ENCODE assay signal across 8 cellular contexts in the genomic region with DNA sequence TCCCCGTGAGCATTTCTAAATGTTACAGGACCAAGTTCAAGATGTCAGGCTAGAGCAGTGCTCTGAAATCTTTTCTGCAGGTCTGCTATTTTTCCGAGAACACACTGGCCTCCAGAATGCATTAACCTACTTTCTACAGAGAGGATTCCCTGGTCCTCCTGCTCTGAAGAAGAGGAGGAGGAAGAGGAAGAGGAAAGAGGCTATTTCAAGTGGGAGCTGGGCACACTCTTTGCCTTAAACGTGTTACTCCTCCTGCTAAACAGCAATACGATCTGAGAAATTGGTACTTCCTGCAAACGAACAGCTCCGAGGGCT.
DNase-seq lines count a peak whose midpoint lies in the region; ATAC-seq, FAIRE-seq and TF ChIP-seq lines count a peak whose summit lies in the region.

No MANE protein-coding gene starts in this region.

- H3K9me1 ChIP-seq in K562 (ENCODE audit: control insufficient read depth, insufficient read depth, low read length): no peaks in the 10 kb centered on the region

- peaks cover 30% of the 10 kb centered on the region for H3K27me3 Mint-ChIP-seq in memory B cell

- POLR2A ChIA-PET in K562 (lab: Yijun Ruan, JAX): interaction anchor here (0.8 to 1.4 kb wide), 2 partner anchors 10 to 12 kb away, joined by 5 to 6 read pairs; no protein-coding TSS in a partner anchor

- in situ Hi-C loops in K562 (cut with MboI): no loop called here

- H2AFZ ChIP-seq in K562 (ENCODE audit: low read depth, low read length): 0 out of 2 replicates have a peak overlapping the region, but pooled peaks have one; percentile 23

- peaks cover 22% of the 10 kb centered on the region for H3K27me3 ChIP-seq in cardiac muscle cell
- H3K27me3 ChIP-seq in K562 (ENCODE audit: control insufficient read depth in 2 of 2, insufficient read depth in 2 of 2, low read length in 2 of 2): peaks cover 35 to 37% of the 10 kb centered on the region in 2 experiments
- peaks cover 18% of the 10 kb centered on the region for H3K27me3 ChIP-seq in colonic mucosa

- intact Hi-C loops in cardiac septum (cut with DNase I): no loop called here
- intact Hi-C loops in K562 (cut with micrococcal nuclease): no loop called here
- intact Hi-C loops in colonic mucosa (cut with DNase I): no loop called here

- H3K9me3 Mint-ChIP-seq in memory B cell: no peaks in the 10 kb centered on the region

- H3K4me1 ChIP-seq in cardiac muscle cell (ENCODE audit: low read depth) (no peaks in the 10 kb centered on the region), K562 (replicated peaks in 1 of 2; ENCODE audit: control insufficient read depth in 2 of 2, insufficient read depth in 2 of 2, low read length in 2 of 2) (no peaks in the 10 kb centered on the region), urinary bladder (ENCODE audit: insufficient read depth) (no peaks in the 10 kb centered on the region), colonic mucosa (no peaks in the 10 kb centered on the region)

- no TSS peak for BruUV-seq in K562 (replicated peaks; lab: Mats Ljungman, UMichigan)

- H3K36me3 ChIP-seq in cardiac muscle cell (no peaks in the 10 kb centered on the region), K562 (ENCODE audit: control insufficient read depth, insufficient read depth, low read length) (no peaks in the 10 kb centered on the region), urinary bladder (ENCODE audit: insufficient read depth) (no peaks in the 10 kb centered on the region), colonic mucosa (no peaks in the 10 kb centered on the region)

- H3K4me3 Mint-ChIP-seq in memory B cell: peak overlapping the region; percentile 83

- no peak for TF ChIP-seq POLR2A in K562 (conservative IDR thresholded peaks at IDR 0.05)

- DNase-seq in cardiac muscle cell (ENCODE audit: low read depth in 1 of 2, low spot score in 1 of 2) (no peak), cardiac septum (ENCODE audit: low spot score) (no peak), K562 (ENCODE audit: extremely low read depth in 1 of 4, low spot score in 3 of 4) (no peak), memory B cell (ENCODE audit: low spot score in 2 of 2) (no peak), colonic mucosa (no peak), SW 1271 (lab: John Stamatoyannopoulos, UW) (no peak)

- no peaks in the 10 kb centered on the region for H3K9me3 ChIP-seq in cardiac muscle cell (ENCODE audit: low read depth)
- H3K9me3 ChIP-seq in K562 (replicated peaks; ENCODE audit: control insufficient read depth, insufficient read depth, low read depth, low read length): no peaks in the 10 kb centered on the region
- no peaks in the 10 kb centered on the region for H3K9me3 ChIP-seq in colonic mucosa

- peaks cover 11% of the 10 kb centered on the region for H3K4me1 Mint-ChIP-seq in memory B cell

- H3K9ac ChIP-seq in K562 (ENCODE audit: insufficient read depth in 1 of 2, low read depth in 2 of 2, low read length in 2 of 2): no peak overlapping the region
- no peak overlapping the region for H3K9ac ChIP-seq in colonic mucosa (ENCODE audit: low read depth in 2 of 2, low read length in 2 of 2)

- ATAC-seq in K562 (no peak), memory B cell (ENCODE audit: low read depth) (peak; percentile 59), GM21381 (IDR thresholded peaks at IDR 0.05; ENCODE audit: unreplicated experiment) (no peak)

- no peak overlapping the region for H3K27ac Mint-ChIP-seq in memory B cell

- TF ChIP-seq CTCF in cardiac muscle cell (IDR thresholded peaks at IDR 0.05; ENCODE audit: low read depth, low read length) (no peak), K562 (IDR thresholded peaks at IDR 0.05 in 2 of 3, conservative IDR thresholded peaks at IDR 0.05 in 1 of 3; ENCODE audit: insufficient read depth in 2 of 3, low read depth in 1 of 3, low read length in 3 of 3) (no peak), colonic mucosa (IDR thresholded peaks at IDR 0.05) (no peak)

- no peak for TF ChIP-seq EP300 in K562 (IDR thresholded peaks at IDR 0.05; ENCODE audit: low read length)

- CTCF ChIA-PET in K562 (lab: Yijun Ruan, JAX; ENCODE audit: low intra/inter-chr PET ratio): no interaction called here

- no peaks in the 10 kb centered on the region for H3K36me3 Mint-ChIP-seq in memory B cell

- H3K4me3 ChIP-seq in cardiac muscle cell: peak overlapping the region; percentile 35
- H3K4me3 ChIP-seq in K562: no peak overlapping the region
- H3K4me3 ChIP-seq in urinary bladder (ENCODE audit: low read depth, low read length): peak overlapping the region; percentile 36
- no peak overlapping the region for H3K4me3 ChIP-seq in colonic mucosa

- no peak for TF ChIP-seq RAD21 in K562 (CRISPR knock-in tag; conservative IDR thresholded peaks at IDR 0.05 in 1 of 2, IDR thresholded peaks at IDR 0.05 in 1 of 2)

- H3K79me2 ChIP-seq in K562 (ENCODE audit: control insufficient read depth, insufficient read depth, low read length): no peaks in the 10 kb centered on the region

- WGBS in K562 (ENCODE audit: insufficient coverage, low coverage, missing lambda C conversion rate): 0% methylated on average over 6 of the region's 6 CpGs
- WGBS in urinary bladder: 2% methylated on average over 6 of the region's 6 CpGs

- H4K20me1 ChIP-seq in K562 (replicated peaks; ENCODE audit: control insufficient read depth, insufficient read depth, low read length): peaks cover 4% of the 10 kb centered on the region; the same call in 1 of the 2 replicates

- FAIRE-seq in K562 (lab: Jason Lieb, UNC): no peak

- H3K27ac ChIP-seq in cardiac muscle cell (no peak overlapping the region), K562 (ENCODE audit: extremely low read depth, low read depth, low read length) (no peak overlapping the region), urinary bladder (ENCODE audit: low read depth) (no peak overlapping the region), colonic mucosa (no peak overlapping the region)

- H3K4me2 ChIP-seq in K562 (ENCODE audit: insufficient read depth, low read length): peak overlapping the region; percentile 17; the same call in 1 of the 2 replicates

TF ChIP-seq in K562, 482 proteins besides CTCF, POLR2A, EP300 and RAD21 (continues in another document):
- TF ChIP-seq ZFPM2 (CRISPR knock-in tag; IDR thresholded peaks at IDR 0.05) (no peak), PHB2 (IDR thresholded peaks at IDR 0.05; ENCODE audit: low read depth) (no peak), CBX2 (IDR thresholded peaks at IDR 0.05; ENCODE audit: insufficient read depth, low read length, poor library complexity, severe bottlenecking) (no peak), ZZZ3 (IDR thresholded peaks at IDR 0.05) (no peak), ZNF445 (CRISPR knock-in tag; IDR thresholded peaks at IDR 0.05; ENCODE audit: low read depth) (no peak), STAT5B (CRISPR knock-in tag; IDR thresholded peaks at IDR 0.05) (no peak), ETS2 (tag; IDR thresholded peaks at IDR 0.05; ENCODE audit: borderline replicate concordance, poor library complexity, severe bottlenecking) (no peak), RBM14 (IDR thresholded peaks at IDR 0.05; ENCODE audit: borderline replicate concordance, insufficient read depth, low read depth, low read length) (no peak), ZNF197 (CRISPR knock-in tag; IDR thresholded peaks at IDR 0.05; ENCODE audit: low read depth) (no peak), ZNF384 (IDR thresholded peaks at IDR 0.05; ENCODE audit: low read depth, low read length) (no peak), RBM39 (optimal IDR thresholded peaks at IDR 0.05; ENCODE audit: low read depth, low read length) (no peak), SMARCA4 (IDR thresholded peaks at IDR 0.05) (no peak), ARNT (IDR thresholded peaks at IDR 0.05) (no peak), FOXP1 (CRISPR knock-in tag; IDR thresholded peaks at IDR 0.05) (no peak)
- TF ChIP-seq, protein P1, sequence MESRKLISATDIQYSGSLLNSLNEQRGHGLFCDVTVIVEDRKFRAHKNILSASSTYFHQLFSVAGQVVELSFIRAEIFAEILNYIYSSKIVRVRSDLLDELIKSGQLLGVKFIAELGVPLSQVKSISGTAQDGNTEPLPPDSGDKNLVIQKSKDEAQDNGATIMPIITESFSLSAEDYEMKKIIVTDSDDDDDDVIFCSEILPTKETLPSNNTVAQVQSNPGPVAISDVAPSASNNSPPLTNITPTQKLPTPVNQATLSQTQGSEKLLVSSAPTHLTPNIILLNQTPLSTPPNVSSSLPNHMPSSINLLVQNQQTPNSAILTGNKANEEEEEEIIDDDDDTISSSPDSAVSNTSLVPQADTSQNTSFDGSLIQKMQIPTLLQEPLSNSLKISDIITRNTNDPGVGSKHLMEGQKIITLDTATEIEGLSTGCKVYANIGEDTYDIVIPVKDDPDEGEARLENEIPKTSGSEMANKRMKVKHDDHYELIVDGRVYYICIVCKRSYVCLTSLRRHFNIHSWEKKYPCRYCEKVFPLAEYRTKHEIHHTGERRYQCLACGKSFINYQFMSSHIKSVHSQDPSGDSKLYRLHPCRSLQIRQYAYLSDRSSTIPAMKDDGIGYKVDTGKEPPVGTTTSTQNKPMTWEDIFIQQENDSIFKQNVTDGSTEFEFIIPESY (CRISPR knock-in tag; IDR thresholded peaks at IDR 0.05): no peak
- TF ChIP-seq, protein P2, sequence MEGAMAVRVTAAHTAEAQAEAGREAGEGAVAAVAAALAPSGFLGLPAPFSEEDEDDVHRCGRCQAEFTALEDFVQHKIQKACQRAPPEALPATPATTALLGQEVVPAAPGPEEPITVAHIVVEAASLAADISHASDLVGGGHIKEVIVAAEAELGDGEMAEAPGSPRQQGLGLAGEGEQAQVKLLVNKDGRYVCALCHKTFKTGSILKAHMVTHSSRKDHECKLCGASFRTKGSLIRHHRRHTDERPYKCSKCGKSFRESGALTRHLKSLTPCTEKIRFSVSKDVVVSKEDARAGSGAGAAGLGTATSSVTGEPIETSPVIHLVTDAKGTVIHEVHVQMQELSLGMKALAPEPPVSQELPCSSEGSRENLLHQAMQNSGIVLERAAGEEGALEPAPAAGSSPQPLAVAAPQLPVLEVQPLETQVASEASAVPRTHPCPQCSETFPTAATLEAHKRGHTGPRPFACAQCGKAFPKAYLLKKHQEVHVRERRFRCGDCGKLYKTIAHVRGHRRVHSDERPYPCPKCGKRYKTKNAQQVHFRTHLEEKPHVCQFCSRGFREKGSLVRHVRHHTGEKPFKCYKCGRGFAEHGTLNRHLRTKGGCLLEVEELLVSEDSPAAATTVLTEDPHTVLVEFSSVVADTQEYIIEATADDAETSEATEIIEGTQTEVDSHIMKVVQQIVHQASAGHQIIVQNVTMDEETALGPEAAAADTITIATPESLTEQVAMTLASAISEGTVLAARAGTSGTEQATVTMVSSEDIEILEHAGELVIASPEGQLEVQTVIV (CRISPR knock-in tag; IDR thresholded peaks at IDR 0.05; ENCODE audit: borderline replicate concordance): no peak

Comparison
In these comparisons a context has a peak if more than half of its experiments do, and no peak if none do; other contexts are left out.
1. H3K4me3 ChIP-seq: peak in cardiac muscle cell (single experiment) and urinary bladder (single experiment); none in K562 (single experiment) and colonic mucosa (single experiment).